26 cellular contexts compared by ENCODE assay signal in the genomic region with DNA sequence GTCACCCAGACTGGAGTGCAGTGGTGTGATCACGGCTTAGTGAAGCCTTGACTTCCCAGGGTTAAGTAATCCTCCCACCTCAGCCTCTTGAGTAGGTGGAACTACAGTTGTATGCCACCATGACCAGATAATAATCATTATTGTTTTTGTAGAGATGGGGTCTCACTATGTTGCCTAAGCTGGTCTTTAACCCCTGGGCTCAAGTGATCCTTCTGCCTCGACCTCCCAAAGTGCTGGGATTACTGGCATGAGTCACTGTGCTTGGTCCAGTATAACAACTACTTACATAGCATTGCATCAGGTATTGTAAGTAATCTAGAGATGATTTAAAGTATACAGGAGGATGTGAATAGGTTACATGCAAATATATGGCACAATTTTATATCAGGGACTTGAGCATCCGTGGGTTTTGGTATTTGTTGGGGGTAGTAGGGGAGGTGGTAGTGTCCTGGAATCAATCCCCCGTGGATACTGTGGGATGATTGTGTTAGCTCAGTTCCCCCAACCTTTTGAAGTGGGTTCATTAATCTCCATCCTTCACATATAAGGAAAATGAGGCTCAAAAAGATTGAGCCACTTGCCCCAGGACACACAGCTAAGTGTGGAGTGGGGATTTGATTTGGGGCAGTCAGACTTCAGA.
"Had no signal": no experiment of that assay in that cellular context is flagged by ENCODE, and none has a peak within 500 bp of the region (broad histone marks: within the 10 kb centered on the region; RNA-seq: fewer than 3 reads in every experiment).

No MANE protein-coding gene starts in this region.

- H2AFZ ChIP-seq: hepatocyte had no signal

- ATAC-seq: left lung; naive thymus-derived CD4-positive, alpha-beta T cell; stimulated activated memory B cell treated with anti-CD40 and anti-IgM and Interleukin-4, amounts not matched to agents 10 μg/mL and 1 μg/mL and 100 μg/mL, for 72 hours; upper lobe of right lung had no signal

- H3K4me3 ChIP-seq: hepatocyte, left lung, lung, sigmoid colon, smooth muscle cell, upper lobe of right lung had no signal

- H3K4me1 Mint-ChIP-seq: immature natural killer cell; naive thymus-derived CD4-positive, alpha-beta T cell; neural crest cell; stimulated activated memory B cell treated with anti-CD40 and anti-IgM and Interleukin-4, amounts not matched to agents 10 μg/mL and 1 μg/mL and 100 μg/mL, for 72 hours had no signal

- H3K79me2 ChIP-seq: hepatocyte had no signal

- H3K27me3 Mint-ChIP-seq: dendritic cell treated with granulocyte-macrophage colony-stimulating factor and Interleukin-4, amounts not matched to agents 40 ng/mL and 50 ng/mL, for 4 days; stimulated activated memory B cell treated with anti-CD40 and anti-IgM and Interleukin-4, amounts not matched to agents 10 μg/mL and 1 μg/mL and 100 μg/mL, for 72 hours had no signal

- H3K36me3 ChIP-seq: left lung, sigmoid colon, upper lobe of right lung, WERI-Rb-1 had no signal

- H3K27me3 ChIP-seq: hepatocyte, left lung, sigmoid colon, upper lobe of right lung had no signal

- H3K9me3 Mint-ChIP-seq: dendritic cell treated with granulocyte-macrophage colony-stimulating factor and Interleukin-4, amounts not matched to agents 40 ng/mL and 50 ng/mL, for 4 days; immature natural killer cell; naive thymus-derived CD4-positive, alpha-beta T cell; neural crest cell; stimulated activated memory B cell treated with anti-CD40 and anti-IgM and Interleukin-4, amounts not matched to agents 10 μg/mL and 1 μg/mL and 100 μg/mL, for 72 hours; T-helper 2 cell treated with Interferon-gamma antibody and Interleukin-4, amounts not matched to agents 5 μg/mL and 100 μg/mL, for 36 hours had no signal

- DNase-seq: activated CD4-positive, CD25-positive, alpha-beta regulatory T cell treated with anti-CD3 and anti-CD28 coated beads, Interleukin-2, amount 50 U/mL, for 72 hours; activated CD8-positive, alpha-beta memory T cell treated with anti-CD3 and anti-CD28 coated beads, Interleukin-2, amount 50 U/mL, for 48 hours; activated effector memory CD4-positive, alpha-beta T cell treated with Interleukin-2 at 50 U/mL for 16 hours; activated naive CD4-positive, alpha-beta T cell treated with anti-CD3 and anti-CD28 coated beads for 36 hours; activated T-cell treated with anti-CD3 and anti-CD28 coated beads, Interleukin-2, amount 50 U/mL, for 48 hours; amygdala; effector CD4-positive, alpha-beta T cell; glutamatergic neuron; immature natural killer cell; kidney glomerular epithelial cell; left lung; naive thymus-derived CD4-positive, alpha-beta T cell; posterior cingulate gyrus; sigmoid colon; stimulated activated CD4-positive, alpha-beta T cell treated with anti-CD3 and anti-CD28 coated beads, Interleukin-15, amount 100 ng/mL, for 24 hours; upper lobe of right lung; WERI-Rb-1 had no signal

- H3K27ac ChIP-seq: hepatocyte, left lung, sigmoid colon, upper lobe of right lung, WERI-Rb-1 had no signal

- H3K4me3 Mint-ChIP-seq: activated naive CD4-positive, alpha-beta T cell treated with anti-CD3 and anti-CD28 coated beads for 36 hours; dendritic cell treated with granulocyte-macrophage colony-stimulating factor and Interleukin-4, amounts not matched to agents 40 ng/mL and 50 ng/mL, for 4 days; immature natural killer cell; naive thymus-derived CD4-positive, alpha-beta T cell; neural crest cell; stimulated activated memory B cell treated with anti-CD40 and anti-IgM and Interleukin-4, amounts not matched to agents 10 μg/mL and 1 μg/mL and 100 μg/mL, for 72 hours; T-helper 2 cell treated with Interferon-gamma antibody and Interleukin-4, amounts not matched to agents 5 μg/mL and 100 μg/mL, for 36 hours had no signal

- H3K4me1 ChIP-seq: left lung, sigmoid colon, upper lobe of right lung had no signal

- H3K36me3 Mint-ChIP-seq: immature natural killer cell; naive thymus-derived CD4-positive, alpha-beta T cell; stimulated activated memory B cell treated with anti-CD40 and anti-IgM and Interleukin-4, amounts not matched to agents 10 μg/mL and 1 μg/mL and 100 μg/mL, for 72 hours had no signal

- FAIRE-seq: endometrium, frontal cortex had no signal

- H3K27ac Mint-ChIP-seq: activated naive CD4-positive, alpha-beta T cell treated with anti-CD3 and anti-CD28 coated beads for 36 hours; dendritic cell treated with granulocyte-macrophage colony-stimulating factor and Interleukin-4, amounts not matched to agents 40 ng/mL and 50 ng/mL, for 4 days; immature natural killer cell; naive thymus-derived CD4-positive, alpha-beta T cell; stimulated activated memory B cell treated with anti-CD40 and anti-IgM and Interleukin-4, amounts not matched to agents 10 μg/mL and 1 μg/mL and 100 μg/mL, for 72 hours; T-helper 2 cell treated with Interferon-gamma antibody and Interleukin-4, amounts not matched to agents 5 μg/mL and 100 μg/mL, for 36 hours had no signal

- H3K9me3 ChIP-seq: left lung, sigmoid colon, upper lobe of right lung had no signal
